Comparison of ENCODE assay signal across 9 cellular contexts in the genomic region with DNA sequence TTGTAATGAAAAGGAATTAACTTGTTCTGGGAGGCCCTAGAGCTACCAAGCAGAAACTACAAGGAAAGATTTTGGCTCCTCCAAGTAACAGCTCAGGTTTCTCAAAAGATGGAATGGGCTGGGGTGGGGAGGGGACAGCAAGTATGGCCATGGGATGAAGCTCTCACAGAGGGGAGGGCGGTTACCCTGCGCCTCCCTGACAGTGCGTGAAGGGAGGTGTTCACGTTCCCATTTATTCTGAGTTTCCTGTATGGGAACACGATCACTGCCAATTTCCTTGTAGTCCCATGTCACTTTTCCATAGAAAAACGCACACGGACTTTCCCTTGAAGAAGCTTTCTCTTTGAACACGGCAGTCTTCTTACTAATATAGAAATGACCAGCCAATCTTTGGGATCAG. TPM values are rescaled to one million over a fixed set of nuclear protein-coding genes. Genes with fewer than 3 reads are reported as not detected.
DNase-seq lines count a peak whose midpoint lies in the region; ATAC-seq and TF ChIP-seq lines count a peak whose summit lies in the region.
"Had no signal": no experiment of that assay in that cellular context is flagged by ENCODE, and none has a peak within 500 bp of the region (broad histone marks: within the 10 kb centered on the region; RNA-seq: fewer than 3 reads in every experiment).

No MANE protein-coding gene starts in this region.

- no peaks in the 10 kb centered on the region for H3K9me2 ChIP-seq in OCI-LY7 (ENCODE audit: insufficient read depth, low read length)

- peak overlapping the region; percentile 96 for H3K4me2 ChIP-seq in OCI-LY7 (ENCODE audit: low read length)

- BruUV-seq in OCI-LY7 (replicated peaks; lab: Mats Ljungman, UMichigan), result TSS peak; percentile 83

- H3K27me3 ChIP-seq in GM06990 (replicated peaks; ENCODE audit: control insufficient read depth, insufficient read depth, low read length) (no peaks in the 10 kb centered on the region), esophagus squamous epithelium (no peaks in the 10 kb centered on the region), psoas muscle (ENCODE audit: insufficient read depth in 3 of 3, low read length in 2 of 3) (no peaks in the 10 kb centered on the region)

- H3K9me3 ChIP-seq in OCI-LY7 (ENCODE audit: low read length) (no peaks in the 10 kb centered on the region), esophagus squamous epithelium (no peaks in the 10 kb centered on the region), psoas muscle (no peaks in the 10 kb centered on the region)

- H3K4me1 ChIP-seq in OCI-LY7 (ENCODE audit: insufficient read depth, low read length, poor library complexity, severe bottlenecking) (peaks cover 90% of the 10 kb centered on the region), esophagus squamous epithelium (peaks cover 31 to 96% (median 51%) of the 10 kb centered on the region in 3 donors), psoas muscle (peaks cover 85% of the 10 kb centered on the region)

- peak; percentile 43 to 62 (median 52) for ATAC-seq in psoas muscle

- H3K36me3 ChIP-seq in GM06990 (ENCODE audit: control insufficient read depth, insufficient read depth, low read length) (no peaks in the 10 kb centered on the region; the same call in none of the 2 replicates), OCI-LY7 (ENCODE audit: insufficient read depth, low read length) (no peaks in the 10 kb centered on the region), esophagus squamous epithelium (peaks cover 0 to 4% (median 0%) of the 10 kb centered on the region in 3 donors), psoas muscle (ENCODE audit: insufficient read depth in 1 of 2, low read depth in 1 of 2) (peaks cover 0 to 11% of the 10 kb centered on the region in 2 donors)

- no peak for TF ChIP-seq POLR2A in esophagus squamous epithelium (IDR thresholded peaks at IDR 0.05)

- no peaks in the 10 kb centered on the region for H4K20me1 ChIP-seq in OCI-LY7 (ENCODE audit: insufficient read depth, low read length)

- CTCF ChIA-PET in OCI-LY7 (lab: Charles Lee; ENCODE audit: unreplicated experiment), result interaction anchor here (0.6 to 1.5 kb wide), 14 partner anchors 10 to 570 kb away, joined by 3 to 13 read pairs (median 4); no protein-coding TSS in a partner anchor

- 62 to 65% methylated on average over 7 to 8 of the region's 8 CpGs for WGBS in esophagus squamous epithelium, 2 donors
- 21 to 43% (median 22%) methylated on average over 8 of the region's 8 CpGs for WGBS in psoas muscle, 3 donors

- peaks cover 9% of the 10 kb centered on the region; the same call in 1 of the 2 replicates for H3K79me2 ChIP-seq in OCI-LY7 (ENCODE audit: insufficient read depth, low read depth, low read length)

- TF ChIP-seq CTCF in GM06990 (IDR thresholded peaks at IDR 0.05; ENCODE audit: insufficient read depth, low read length, poor library complexity, severe bottlenecking), result no peak
- no peak for TF ChIP-seq CTCF in OCI-LY7 (conservative IDR thresholded peaks at IDR 0.05; ENCODE audit: low read length)
- no peak for TF ChIP-seq CTCF in esophagus squamous epithelium (IDR thresholded peaks at IDR 0.05)
- no peak for TF ChIP-seq CTCF in psoas muscle (IDR thresholded peaks at IDR 0.05)

- intact Hi-C loops in OCI-LY7 (cut with micrococcal nuclease; ENCODE audit: unreplicated experiment) (loop anchor here (1.0 to 10.0 kb wide), 5 partner anchors 18 to 1300 kb away; a partner anchor contains a TSS), esophagus squamous epithelium (cut with DNase I) (no loop called here), psoas muscle (cut with DNase I) (loop anchor here (2.0 to 5.0 kb wide), 3 partner anchors 16 to 178 kb away; a partner anchor contains a TSS)

- H3K4me3 ChIP-seq in GM06990 (replicated peaks; ENCODE audit: low read depth, low read length), result peak overlapping the region; percentile 43
- peak overlapping the region; percentile 64 for H3K4me3 ChIP-seq in OCI-LY7 (ENCODE audit: low read depth, low read length, poor library complexity, severe bottlenecking)
- peak overlapping the region in 1 of 4 donors; percentile 35 for H3K4me3 ChIP-seq in esophagus squamous epithelium
- H3K4me3 ChIP-seq in psoas muscle, result peak overlapping the region; percentile 50

- POLR2A ChIA-PET in OCI-LY7 (lab: Charles Lee), result interaction anchor here (0.5 to 4.1 kb wide), 29 partner anchors 9 to 1485 kb away, joined by 3 to 30 read pairs (median 4); a partner anchor contains a TSS

- H2AFZ ChIP-seq in OCI-LY7 (ENCODE audit: low read length), result peak overlapping the region; percentile 13; the same call in 1 of the 2 replicates

- H3K27ac ChIP-seq in OCI-LY7 (ENCODE audit: low read depth, low read length, poor library complexity, severe bottlenecking) (peak overlapping the region; percentile 94), esophagus squamous epithelium (peak overlapping the region; percentile 52 to 82 (median 70)), psoas muscle (peak overlapping the region; percentile 90)

- DNase-seq in GM06990 (ENCODE audit: extremely low read depth, insufficient read length) (no peak), OCI-LY7 (ENCODE audit: low spot score) (no peak), esophagus squamous epithelium (lab: John Stamatoyannopoulos, UW) (no peak), psoas muscle (no peak), NCI-H146 (lab: John Stamatoyannopoulos, UW) (no peak), ureter (ENCODE audit: low spot score) (no peak), NCI-H82 treated with DMSO at 0.1 percent for 48 hours (lab: John Stamatoyannopoulos, UW; ENCODE audit: unreplicated experiment) (no peak), NCI-H510A (lab: John Stamatoyannopoulos, UW) (no peak)
- DNase-seq: small intestine had no signal

RNA-seq across cellular contexts. Expression of a gene that starts 17.0 kb away (rescaled TPM):
- total RNA-seq in OCI-LY7 (2014; rRNA removed; shearing (Covaris generic)), result 5.7 and 7.2 TPM in 2 replicates
- total RNA-seq in OCI-LY7 (2022), result 20.8 and 22.9 TPM in 2 replicates
- 10 to 100 TPM in 2 of 4 donors, 1 to 10 TPM in 1, under 1 TPM in 1; 0.57 to 16.2 (median 9.9) TPM for total RNA-seq in esophagus squamous epithelium
- total RNA-seq in psoas muscle, result 100 to 1,000 TPM in 1 of 4 donors, 10 to 100 TPM in 3; 50.9 to 174 (median 68.6) TPM
- polyA plus RNA-seq in psoas muscle, result 10 to 100 TPM in 2 of 3 donors, 1 to 10 TPM in 1; 8.8 to 47.8 (median 32.5) TPM
- 95.3 TPM for total RNA-seq in ureter
